Comparison of ENCODE assay signal across 18 cellular contexts in genomic region chr10:95329296-95329695, GRCh38. TPM values are rescaled to one million over a fixed set of nuclear protein-coding genes. Genes with fewer than 3 reads are reported as not detected.
DNase-seq lines count a peak whose midpoint lies in the region; ATAC-seq, FAIRE-seq and TF ChIP-seq lines count a peak whose summit lies in the region.
"Had no signal": no experiment of that assay in that cellular context is flagged by ENCODE, and none has a peak within 500 bp of the region (broad histone marks: within the 10 kb centered on the region; RNA-seq: fewer than 3 reads in every experiment).

No MANE protein-coding gene starts in this region.

- DNase-seq in H9, result no peak
- DNase-seq in bronchial epithelial cell (ENCODE audit: low read depth), result peak; percentile 72
- DNase-seq in mesendoderm, result peak; percentile 73
- DNase-seq in thyroid gland, result no peak
- no peak for DNase-seq in NCI-H2029 (lab: John Stamatoyannopoulos, UW)
- DNase-seq in islet precursor cell, result no peak
- DNase-seq in dermis blood vessel endothelial cell, result no peak
- DNase-seq: AML-193, DMS79, H7, Karpas-422, NCI-H1417, NCI-H1930, NCI-H2171 treated with DMSO at 0.1 percent for 48 hours, RPMI8226 had no signal

- H3K79me2 ChIP-seq in H9 (ENCODE audit: insufficient read depth, low read length), result no peaks in the 10 kb centered on the region
- no peaks in the 10 kb centered on the region for H3K79me2 ChIP-seq in mesendoderm (ENCODE audit: control insufficient read depth, insufficient read depth, low read length)

- H3K27me3 Mint-ChIP-seq in H9 (ENCODE audit: low read depth), result peaks cover 18% of the 10 kb centered on the region

- H3K4me1 ChIP-seq in H9 (ENCODE audit: insufficient read depth, low read length) (no peaks in the 10 kb centered on the region), mesendoderm (ENCODE audit: control insufficient read depth, low read depth, low read length) (peaks cover 15% of the 10 kb centered on the region), thyroid gland (peaks cover 0 to 28% of the 10 kb centered on the region in 2 donors)

- peak overlapping the region in 2 of 3 experiments; percentile 4 to 59; a peak in 2 of 7 replicates for H3K27ac Mint-ChIP-seq in H9

- no CpG with 5 or more reads among the region's 9 CpGs for WGBS in H9 (ENCODE audit: extremely low coverage, insufficient read length, low lambda C conversion rate)
- no CpG with 5 or more reads among the region's 9 CpGs for WGBS in mesendoderm (ENCODE audit: extremely low coverage, insufficient coverage, low lambda C conversion rate)
- 88 to 89% methylated on average over 9 of the region's 9 CpGs for WGBS in thyroid gland, 2 donors

- no peak overlapping the region for H2BK20ac ChIP-seq in H9 (ENCODE audit: low read depth, low read length, poor library complexity, severe bottlenecking)

- H3K79me1 ChIP-seq in H9 (ENCODE audit: insufficient read depth, low read depth, low read length, poor library complexity, severe bottlenecking), result no peaks in the 10 kb centered on the region
- H3K79me1 ChIP-seq in mesendoderm (ENCODE audit: low read length), result no peaks in the 10 kb centered on the region

- no peaks in the 10 kb centered on the region for H3K36me3 ChIP-seq in bronchial epithelial cell (ENCODE audit: control insufficient read depth, insufficient read depth, low read length)
- no peaks in the 10 kb centered on the region for H3K36me3 ChIP-seq in mesendoderm (ENCODE audit: control insufficient read depth, insufficient read depth, low read length)
- H3K36me3 ChIP-seq in thyroid gland, result no peaks in the 10 kb centered on the region

- H3K36me3 Mint-ChIP-seq in H9 (ENCODE audit: insufficient read depth in 1 of 3, low read depth in 3 of 3), result peaks cover 0 to 9% (median 3%) of the 10 kb centered on the region in 3 experiments; a peak in 4 of 7 replicates

- no peak overlapping the region for H4K5ac ChIP-seq in H9 (ENCODE audit: insufficient read length, low read depth, low read length)
- H4K5ac ChIP-seq in mesendoderm (ENCODE audit: low read length), result no peak overlapping the region

- no peak overlapping the region for H3K4ac ChIP-seq in H9 (ENCODE audit: low read depth, low read length)
- no peak overlapping the region for H3K4ac ChIP-seq in mesendoderm (ENCODE audit: low read depth, low read length)

- H3K9me3 Mint-ChIP-seq in H9, result no peaks in the 10 kb centered on the region

- H3K4me2 ChIP-seq in H9 (ENCODE audit: insufficient read depth, insufficient read length, low read length), result no peak overlapping the region
- no peak overlapping the region for H3K4me2 ChIP-seq in mesendoderm (ENCODE audit: low read length)

- H3K18ac ChIP-seq in H9 (ENCODE audit: insufficient read length, low read depth, low read length), result no peak overlapping the region
- no peak overlapping the region for H3K18ac ChIP-seq in mesendoderm (ENCODE audit: low read length)

- no peak overlapping the region for H2AFZ ChIP-seq in H9 (ENCODE audit: low read length)

- no peak for TF ChIP-seq CTCF in H9 (conservative IDR thresholded peaks at IDR 0.05)
- no peak for TF ChIP-seq CTCF in bronchial epithelial cell (IDR thresholded peaks at IDR 0.05; ENCODE audit: insufficient read depth, low read length, severe bottlenecking)
- no peak for TF ChIP-seq CTCF in thyroid gland (IDR thresholded peaks at IDR 0.05)

- H3K27ac ChIP-seq in H9 (ENCODE audit: insufficient read length, low read depth, low read length) (no peak overlapping the region), mesendoderm (ENCODE audit: low read depth, low read length) (no peak overlapping the region), thyroid gland (peak overlapping the region in 2 of 3 donors; percentile 19 to 43)

- H3K9ac ChIP-seq in H9 (ENCODE audit: extremely low read depth, insufficient read length, low read length), result no peak overlapping the region
- H3K9ac ChIP-seq in mesendoderm (ENCODE audit: low read length), result no peak overlapping the region

- no peak overlapping the region for H2BK15ac ChIP-seq in H9 (ENCODE audit: low read depth, low read length)
- no peak overlapping the region for H2BK15ac ChIP-seq in mesendoderm (replicated peaks; ENCODE audit: low read depth)

- H3K4me3 ChIP-seq in bronchial epithelial cell (ENCODE audit: low read depth, low read length), result no peak overlapping the region
- H3K4me3 ChIP-seq in mesendoderm (ENCODE audit: low read length), result no peak overlapping the region
- no peak overlapping the region for H3K4me3 ChIP-seq in thyroid gland (replicated peaks in 1 of 3)

- H2BK120ac ChIP-seq in H9 (ENCODE audit: low read depth, low read length, poor library complexity, severe bottlenecking) (no peak overlapping the region), mesendoderm (ENCODE audit: low read depth, low read length) (no peak overlapping the region)

- ATAC-seq in GM21390 (IDR thresholded peaks at IDR 0.05; ENCODE audit: unreplicated experiment), result no peak
- ATAC-seq: HepG2 had no signal

- H3K23me2 ChIP-seq in H9 (ENCODE audit: insufficient read length, low read depth, low read length, poor library complexity, severe bottlenecking), result no peaks in the 10 kb centered on the region

- peaks cover 33 to 35% of the 10 kb centered on the region in 2 experiments for H3K4me1 Mint-ChIP-seq in H9

- no peak overlapping the region for H2BK12ac ChIP-seq in H9 (ENCODE audit: insufficient read length, low read depth, low read length)

- H2AK5ac ChIP-seq in H9 (ENCODE audit: insufficient read length, low read length), result no peak overlapping the region
- H2AK5ac ChIP-seq in mesendoderm (ENCODE audit: low read length), result no peak overlapping the region

- H3K14ac ChIP-seq in H9 (ENCODE audit: insufficient read depth, low read length), result no peak overlapping the region

- H2BK5ac ChIP-seq in H9 (ENCODE audit: insufficient read length, low read length) (no peak overlapping the region), mesendoderm (ENCODE audit: low read length) (no peak overlapping the region)

- intact Hi-C loops in thyroid gland (cut with DNase I), result no loop called here

- no peak overlapping the region for H3K4me3 Mint-ChIP-seq in H9

- no peak overlapping the region for H3K56ac ChIP-seq in H9 (ENCODE audit: insufficient read length, low read depth, low read length)
- no peak overlapping the region for H3K56ac ChIP-seq in mesendoderm (ENCODE audit: low read length)

- no peak for FAIRE-seq in bronchial epithelial cell (lab: Jason Lieb, UNC)
- FAIRE-seq: HepG2 had no signal

- no peaks in the 10 kb centered on the region for H4K20me1 ChIP-seq in H9 (ENCODE audit: control insufficient read depth, insufficient read depth, insufficient read length)

- H3K27me3 ChIP-seq in H9 (ENCODE audit: insufficient read depth, low read length) (no peaks in the 10 kb centered on the region), bronchial epithelial cell (ENCODE audit: control insufficient read depth, insufficient read depth, low read length) (no peaks in the 10 kb centered on the region), mesendoderm (ENCODE audit: insufficient read depth, low read length, poor library complexity) (no peaks in the 10 kb centered on the region), thyroid gland (no peaks in the 10 kb centered on the region)

- no peak overlapping the region for H3K23ac ChIP-seq in H9 (ENCODE audit: insufficient read length, low read depth, low read length)
- H3K23ac ChIP-seq in mesendoderm (ENCODE audit: low read length), result no peak overlapping the region

- no peaks in the 10 kb centered on the region for H3K9me3 ChIP-seq in H9 (ENCODE audit: control insufficient read depth, low read depth, low read length)
- H3K9me3 ChIP-seq in thyroid gland, result no peaks in the 10 kb centered on the region

- H4K8ac ChIP-seq in H9 (replicated peaks; ENCODE audit: insufficient read length, low read depth, low read length) (no peak overlapping the region), mesendoderm (ENCODE audit: low read depth, low read length) (no peak overlapping the region)

- no peak overlapping the region for H3T11ph ChIP-seq in H9 (ENCODE audit: low read length)

- no peak overlapping the region for H4K91ac ChIP-seq in H9 (ENCODE audit: insufficient read length, low read depth, low read length)

- no peak for TF ChIP-seq POLR2A in thyroid gland (IDR thresholded peaks at IDR 0.05)

RNA-seq across cellular contexts. Expression of gene PDLIM1, which starts 38.5 kb away (rescaled TPM):
- 115 and 123 TPM in 2 replicates for total RNA-seq in H9 (2021)
- total RNA-seq in bronchial epithelial cell, result 19.2 and 20.2 TPM in 2 replicates
- 212 TPM for polyA plus RNA-seq in mesendoderm (2013, experiment 1 of 2)
- polyA plus RNA-seq in mesendoderm (2013, experiment 2 of 2), result 220 TPM
- total RNA-seq in thyroid gland, result 100 to 1,000 TPM in 1 of 4 donors, 10 to 100 TPM in 3; 67.8 to 158 (median 90.7) TPM
- total RNA-seq in dermis blood vessel endothelial cell, result 62.5 and 188 TPM in 2 replicates
- total RNA-seq: G401 had no signal

Comparison
In these comparisons a context has a peak if more than half of its experiments do, and no peak if none do; other contexts are left out.
1. DNase-seq: peak in bronchial epithelial cell (single experiment) and mesendoderm (single experiment); none in H9 (single experiment), thyroid gland (0 of 2), NCI-H2029 (single experiment), islet precursor cell (single experiment) and dermis blood vessel endothelial cell (single experiment).
2. H3K27ac ChIP-seq: peak in thyroid gland (2 of 3); none in H9 (single experiment) and mesendoderm (single experiment).